ENCODE assay signal across 26 cellular contexts in the genomic region with DNA sequence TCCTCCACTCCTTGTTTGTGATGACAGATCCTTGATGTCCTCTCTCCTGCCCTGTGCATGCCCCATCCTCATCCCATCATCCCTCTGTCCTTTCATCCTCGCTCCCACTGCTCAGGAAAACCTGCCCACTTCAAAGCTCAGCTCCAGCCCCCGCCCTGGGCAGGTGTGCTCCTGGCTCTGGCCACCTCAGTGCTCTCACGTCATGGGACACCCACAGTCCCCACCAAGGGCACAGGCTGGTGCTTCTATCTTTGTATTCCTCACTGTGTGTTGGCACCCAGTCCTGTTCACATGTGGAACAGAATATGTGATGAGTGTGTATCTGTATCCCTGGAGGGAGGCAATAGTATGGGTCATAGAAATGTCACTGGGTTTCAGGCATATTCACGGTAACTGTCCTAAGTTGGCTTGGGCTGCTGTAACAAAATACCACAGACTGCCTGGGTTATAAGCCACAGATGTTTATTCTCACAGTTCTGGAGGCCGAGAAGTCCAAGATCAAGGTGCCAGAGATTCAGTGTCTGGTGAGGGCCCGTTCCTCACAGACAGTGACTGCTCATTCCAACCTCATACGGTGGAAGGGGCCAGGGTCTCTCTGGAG. TPM values are rescaled to one million over a fixed set of nuclear protein-coding genes. Genes with fewer than 3 reads are reported as not detected.
A peak's percentile ranks its signal among the peaks of the same experiment; 100 is the strongest.
DNase-seq lines count a peak whose midpoint lies in the region; ATAC-seq and TF ChIP-seq lines count a peak whose summit lies in the region.
"Had no signal": no experiment of that assay in that cellular context is flagged by ENCODE, and none has a peak within 500 bp of the region (broad histone marks: within the 10 kb centered on the region; RNA-seq: fewer than 3 reads in every experiment).

No MANE protein-coding gene starts in this region.

- ATAC-seq in GM23338 (no peak), right cardiac atrium (no peak)
- ATAC-seq: gastroesophageal sphincter; left cardiac atrium; stimulated activated naive B cell treated with anti-CD40 and anti-IgM and Interleukin-4, amounts not matched to agents 10 μg/mL and 1 μg/mL and 100 μg/mL, for 72 hours had no signal

- peak overlapping the region; percentile 69; the same call in 1 of the 2 replicates for H3K27ac ChIP-seq in GM23338 (ENCODE audit: low read depth)
- peak overlapping the region; percentile 42 for H3K27ac ChIP-seq in osteoblast (ENCODE audit: low read depth, low read length)
- no peak overlapping the region for H3K27ac ChIP-seq in caudate nucleus (ENCODE audit: low read depth, low read length)
- H3K27ac ChIP-seq in esophagus squamous epithelium: no peak overlapping the region
- no peak overlapping the region for H3K27ac ChIP-seq in right cardiac atrium (ENCODE audit: low read length)
- H3K27ac ChIP-seq: gastroesophageal sphincter, prostate gland had no signal

- H3K27me3 Mint-ChIP-seq in GM23338 (ENCODE audit: insufficient read depth, low read depth, poor library complexity): peaks cover 14% of the 10 kb centered on the region

- H3K79me2 ChIP-seq in GM23338 (replicated peaks; ENCODE audit: insufficient read depth) (peaks cover 60% of the 10 kb centered on the region), osteoblast (ENCODE audit: insufficient read depth, low read length) (peaks cover 16% of the 10 kb centered on the region)

- H3F3A ChIP-seq in GM23338 (replicated peaks; ENCODE audit: low read depth): peaks cover 22% of the 10 kb centered on the region

- H3K4me2 ChIP-seq in GM23338: no peak overlapping the region
- no peak overlapping the region for H3K4me2 ChIP-seq in osteoblast (ENCODE audit: insufficient read depth, low read length)

- no peaks in the 10 kb centered on the region; the same call in 2 of the 3 replicates for H3K9me3 Mint-ChIP-seq in GM23338
- H3K9me3 Mint-ChIP-seq: stimulated activated naive B cell treated with anti-CD40 and anti-IgM and Interleukin-4, amounts not matched to agents 10 μg/mL and 1 μg/mL and 100 μg/mL, for 72 hours had no signal

- H3K9me3 ChIP-seq in osteoblast (ENCODE audit: low read depth, low read length): no peaks in the 10 kb centered on the region
- H3K9me3 ChIP-seq in esophagus squamous epithelium: no peaks in the 10 kb centered on the region
- H3K9me3 ChIP-seq in right cardiac atrium (ENCODE audit: control insufficient read depth, low read length): no peaks in the 10 kb centered on the region
- H3K9me3 ChIP-seq: gastroesophageal sphincter, prostate gland had no signal

- H3K4me3 ChIP-seq in GM23338: no peak overlapping the region
- no peak overlapping the region for H3K4me3 ChIP-seq in osteoblast (ENCODE audit: insufficient read depth, low read length)
- H3K4me3 ChIP-seq in esophagus squamous epithelium: no peak overlapping the region
- no peak overlapping the region for H3K4me3 ChIP-seq in right cardiac atrium (ENCODE audit: low read length)
- H3K4me3 ChIP-seq: gastroesophageal sphincter, prostate gland had no signal

- peaks cover 38% of the 10 kb centered on the region for H3K4me1 ChIP-seq in GM23338 (ENCODE audit: insufficient read depth)
- peaks cover 56% of the 10 kb centered on the region for H3K4me1 ChIP-seq in osteoblast (ENCODE audit: insufficient read depth, low read length)
- peaks cover 0 to 20% (median 9%) of the 10 kb centered on the region in 3 donors for H3K4me1 ChIP-seq in esophagus squamous epithelium
- H3K4me1 ChIP-seq in right cardiac atrium (ENCODE audit: control insufficient read depth, insufficient read depth, low read length): no peaks in the 10 kb centered on the region
- H3K4me1 ChIP-seq: prostate gland had no signal

- H3K27ac Mint-ChIP-seq in GM23338: peak overlapping the region; percentile 87
- H3K27ac Mint-ChIP-seq: activated naive CD8-positive, alpha-beta T cell; stimulated activated naive B cell treated with anti-CD40 and anti-IgM and Interleukin-4, amounts not matched to agents 10 μg/mL and 1 μg/mL and 100 μg/mL, for 72 hours had no signal

- no peak overlapping the region for H3K4me3 Mint-ChIP-seq in GM23338
- H3K4me3 Mint-ChIP-seq: activated naive CD8-positive, alpha-beta T cell; stimulated activated naive B cell treated with anti-CD40 and anti-IgM and Interleukin-4, amounts not matched to agents 10 μg/mL and 1 μg/mL and 100 μg/mL, for 72 hours had no signal

- no peak for DNase-seq in GM23338 (ENCODE audit: low spot score)
- peak; percentile 60 for DNase-seq in SW480 (ENCODE audit: low spot score)
- DNase-seq in fibroblast of gingiva (ENCODE audit: low read depth): peak; percentile 77
- peak; percentile 84 for DNase-seq in osteoblast (ENCODE audit: insufficient read length, low spot score, missing footprints)
- no peak for DNase-seq in LoVo (ENCODE audit: low spot score)
- no peak for DNase-seq in caudate nucleus (lab: John Stamatoyannopoulos, UW)
- DNase-seq in esophagus squamous epithelium (lab: John Stamatoyannopoulos, UW): no peak
- no peak for DNase-seq in right cardiac atrium
- DNase-seq: activated CD4-positive, alpha-beta T cell treated with anti-CD3 and anti-CD28 coated beads for 48 hours; activated effector memory CD4-positive, alpha-beta T cell treated with Interleukin-2 at 50 U/mL for 16 hours; C1 segment of cervical spinal cord; DMS153; erythroblast; hippocampal formation; KBM-7; left cardiac atrium; MM.1S; NCI-H1930; NCI-H524 treated with DMSO at 0.1 percent for 48 hours; SHP77 treated with DMSO at 0.1 percent for 48 hours; stimulated activated naive B cell treated with anti-CD40 and anti-IgM and Interleukin-4, amounts not matched to agents 10 μg/mL and 1 μg/mL and 100 μg/mL, for 72 hours; substantia nigra; trophoblast cell had no signal

- TF ChIP-seq POLR2A in esophagus squamous epithelium (IDR thresholded peaks at IDR 0.05): no peak

- H3K36me3 Mint-ChIP-seq in GM23338 (ENCODE audit: low read depth): peaks cover 72% of the 10 kb centered on the region
- H3K36me3 Mint-ChIP-seq: activated naive CD8-positive, alpha-beta T cell; stimulated activated naive B cell treated with anti-CD40 and anti-IgM and Interleukin-4, amounts not matched to agents 10 μg/mL and 1 μg/mL and 100 μg/mL, for 72 hours had no signal

- TF ChIP-seq CTCF in GM23338 (conservative IDR thresholded peaks at IDR 0.05; ENCODE audit: low read depth in 2 of 2) (no peak), osteoblast (IDR thresholded peaks at IDR 0.05; ENCODE audit: extremely low read depth, low read depth, low read length) (no peak), esophagus squamous epithelium (IDR thresholded peaks at IDR 0.05) (no peak)

- intact Hi-C loops in esophagus squamous epithelium (cut with DNase I): no loop called here
- intact Hi-C loops in right cardiac atrium (cut with DNase I): no loop called here

- H3K36me3 ChIP-seq in GM23338 (ENCODE audit: insufficient read depth): peaks cover 39% of the 10 kb centered on the region
- H3K36me3 ChIP-seq in osteoblast (ENCODE audit: insufficient read depth, low read length): peaks cover 28% of the 10 kb centered on the region
- peaks cover 0 to 31% (median 0%) of the 10 kb centered on the region in 3 donors for H3K36me3 ChIP-seq in esophagus squamous epithelium
- H3K36me3 ChIP-seq: prostate gland had no signal

- no peaks in the 10 kb centered on the region for H3K9me2 ChIP-seq in GM23338 (ENCODE audit: insufficient read depth)

- peaks cover 47% of the 10 kb centered on the region for H3K4me1 Mint-ChIP-seq in GM23338
- H3K4me1 Mint-ChIP-seq: stimulated activated naive B cell treated with anti-CD40 and anti-IgM and Interleukin-4, amounts not matched to agents 10 μg/mL and 1 μg/mL and 100 μg/mL, for 72 hours had no signal

- whole genome bisulfite sequencing in esophagus squamous epithelium, 2 donors: 74 to 79% methylated on average over 6 of the region's 7 CpGs
- WGBS in right cardiac atrium: 71% methylated on average over 7 of the region's 7 CpGs

- peaks cover 11% of the 10 kb centered on the region for H4K20me1 ChIP-seq in GM23338 (replicated peaks; ENCODE audit: insufficient read depth)
- H4K20me1 ChIP-seq in osteoblast (ENCODE audit: insufficient read depth, low read length): peaks cover 8% of the 10 kb centered on the region

- H3K27me3 ChIP-seq in GM23338 (ENCODE audit: insufficient read depth): no peaks in the 10 kb centered on the region
- no peaks in the 10 kb centered on the region for H3K27me3 ChIP-seq in osteoblast (ENCODE audit: insufficient read depth, low read length)
- H3K27me3 ChIP-seq in esophagus squamous epithelium: peaks cover 0 to 7% (median 0%) of the 10 kb centered on the region in 4 donors
- no peaks in the 10 kb centered on the region for H3K27me3 ChIP-seq in right cardiac atrium (ENCODE audit: control insufficient read depth, insufficient read depth)
- H3K27me3 ChIP-seq: gastroesophageal sphincter had no signal

- H2AFZ ChIP-seq in GM23338 (no peak overlapping the region), osteoblast (ENCODE audit: low read length) (no peak overlapping the region)

TF ChIP-seq in GM23338, 12 proteins besides CTCF, POLR2A, EP300 and RAD21:
- TF ChIP-seq NANOG (IDR thresholded peaks at IDR 0.05; ENCODE audit: borderline replicate concordance) (no peak), STAT1 (IDR thresholded peaks at IDR 0.05; ENCODE audit: unreplicated experiment) (no peak), ZNF331 (CRISPR knock-in tag; IDR thresholded peaks at IDR 0.05; ENCODE audit: low read depth) (no peak), EZH2 (IDR thresholded peaks at IDR 0.05; ENCODE audit: low read depth, unreplicated experiment) (no peak)
- TF ChIP-seq, protein P1, sequence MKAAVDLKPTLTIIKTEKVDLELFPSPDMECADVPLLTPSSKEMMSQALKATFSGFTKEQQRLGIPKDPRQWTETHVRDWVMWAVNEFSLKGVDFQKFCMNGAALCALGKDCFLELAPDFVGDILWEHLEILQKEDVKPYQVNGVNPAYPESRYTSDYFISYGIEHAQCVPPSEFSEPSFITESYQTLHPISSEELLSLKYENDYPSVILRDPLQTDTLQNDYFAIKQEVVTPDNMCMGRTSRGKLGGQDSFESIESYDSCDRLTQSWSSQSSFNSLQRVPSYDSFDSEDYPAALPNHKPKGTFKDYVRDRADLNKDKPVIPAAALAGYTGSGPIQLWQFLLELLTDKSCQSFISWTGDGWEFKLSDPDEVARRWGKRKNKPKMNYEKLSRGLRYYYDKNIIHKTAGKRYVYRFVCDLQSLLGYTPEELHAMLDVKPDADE (IDR thresholded peaks at IDR 0.05): no peak

RNA-seq across cellular contexts. Expression of a gene that starts 13.5 kb away (rescaled TPM):
- total RNA-seq in GM23338 (2014; rRNA removed; shearing (Covaris generic)): 103 and 120 TPM in 2 replicates
- polyA plus RNA-seq in GM23338 (2016; fragmentation: Nextera tagmentation; extraction: Ambion mirVana) (74.6 and 82.6 TPM in 2 replicates), right cardiac atrium (5.7 TPM)
- total RNA-seq in osteoblast (30.4 and 39.5 TPM in 2 replicates), esophagus squamous epithelium (10 to 100 TPM in 1 of 4 donors, 1 to 10 TPM in 2, not detected in 1; 5.5 to 15.6 (median 6.4) TPM), right cardiac atrium (10 to 100 TPM in 1 of 4 donors, 1 to 10 TPM in 3; 2.3 to 25.6 (median 7.0) TPM)

RNA-seq across cellular contexts. Expression of a gene that starts 47.8 kb away (rescaled TPM):
- total RNA-seq in GM23338 (2014; rRNA removed; shearing (Covaris generic)): 27.8 and 37.0 TPM in 2 replicates
- polyA plus RNA-seq in GM23338 (2016; fragmentation: Nextera tagmentation; extraction: Ambion mirVana) (13.6 and 16.8 TPM in 2 replicates), right cardiac atrium (20.1 TPM)
- total RNA-seq in osteoblast (31.8 and 36.8 TPM in 2 replicates), esophagus squamous epithelium (10 to 100 TPM; 14.5 to 27.3 (median 20.5) TPM), right cardiac atrium (10 to 100 TPM; 43.6 to 47.4 (median 46.1) TPM)

Comparison
In these comparisons a context has a peak if more than half of its experiments do, and no peak if none do; other contexts are left out.
1. DNase-seq: peak in SW480 (single experiment), fibroblast of gingiva (single experiment) and osteoblast (single experiment); none in GM23338 (single experiment), LoVo (single experiment), caudate nucleus (0 of 61), esophagus squamous epithelium (single experiment) and right cardiac atrium (0 of 3).
2. H3K27ac ChIP-seq: peak in GM23338 (single experiment) and osteoblast (single experiment); none in caudate nucleus (single experiment), esophagus squamous epithelium (0 of 4) and right cardiac atrium (single experiment).